Comparison of ENCODE assay signal across 7 cellular contexts in the genomic region with DNA sequence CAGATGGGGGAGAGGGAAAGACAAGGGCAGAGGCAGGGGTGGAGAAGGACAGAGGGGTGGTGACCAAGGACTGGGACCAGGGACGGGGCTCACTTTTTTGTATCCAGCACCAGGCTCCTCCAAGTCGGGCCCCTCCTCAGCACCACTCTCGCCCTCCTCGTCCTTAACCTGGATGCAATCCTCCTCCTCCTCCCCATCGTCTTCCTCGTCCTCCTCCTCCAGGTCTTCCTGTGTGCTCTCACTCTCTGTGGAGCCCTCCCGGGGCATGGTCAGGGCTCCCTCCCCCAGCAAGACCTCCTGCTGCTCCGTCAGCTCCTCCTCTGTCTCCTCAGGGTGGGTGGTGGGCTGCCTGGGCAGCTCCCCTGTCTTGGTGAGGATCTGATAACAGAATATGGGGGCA. TPM values are rescaled to one million over a fixed set of nuclear protein-coding genes. Genes with fewer than 3 reads are reported as not detected.
DNase-seq lines count a peak whose midpoint lies in the region; TF ChIP-seq lines count a peak whose summit lies in the region.
"Had no signal": no experiment of that assay in that cellular context is flagged by ENCODE, and none has a peak within 500 bp of the region (broad histone marks: within the 10 kb centered on the region; RNA-seq: fewer than 3 reads in every experiment).

No MANE protein-coding gene starts in this region.

- H3K4me1 ChIP-seq in HUES64 (ENCODE audit: insufficient read depth, low read length) (peaks cover 19% of the 10 kb centered on the region), trophoblast cell (ENCODE audit: control insufficient read depth in 1 of 2, insufficient read depth in 2 of 2, low read length in 2 of 2) (peaks cover 15 to 20% of the 10 kb centered on the region in 2 experiments)

- no peaks in the 10 kb centered on the region for H3K27me3 Mint-ChIP-seq in MCF 10A (ENCODE audit: insufficient read depth, unreplicated experiment)

- no peaks in the 10 kb centered on the region for H3K9me3 Mint-ChIP-seq in MCF 10A (ENCODE audit: unreplicated experiment)

- no peak overlapping the region for H2BK12ac ChIP-seq in trophoblast cell (ENCODE audit: low read length)

- peak overlapping the region; percentile 40 for H3K4me3 Mint-ChIP-seq in MCF 10A (ENCODE audit: unreplicated experiment)

- peak overlapping the region; percentile 49 for H3K4me3 ChIP-seq in HUES64 (ENCODE audit: low read length)
- peak overlapping the region; percentile 4 for H3K4me3 ChIP-seq in trophoblast cell (ENCODE audit: low read depth, low read length)
- no peak overlapping the region for H3K4me3 ChIP-seq in coronary artery

- intact Hi-C loops in MCF 10A (cut with micrococcal nuclease) = loop anchor here (5.0 kb wide), 1 partner anchor 35 kb away; a partner anchor contains a TSS

- no peak overlapping the region for H2AFZ ChIP-seq in trophoblast cell (ENCODE audit: insufficient read depth, low read length, poor library complexity)

- no peak for DNase-seq in MCF 10A (ENCODE audit: unreplicated experiment)
- DNase-seq in trophoblast cell = no peak
- DNase-seq in NCI-H226 = no peak
- no peak for DNase-seq in coronary artery (ENCODE audit: low spot score)
- DNase-seq in AG08396 (ENCODE audit: low spot score) = no peak
- DNase-seq: central memory CD4-positive, alpha-beta T cell had no signal

- H3K4me1 Mint-ChIP-seq in MCF 10A (ENCODE audit: insufficient read depth, unreplicated experiment) = peaks cover 18% of the 10 kb centered on the region

- no peaks in the 10 kb centered on the region for H3K9me3 ChIP-seq in HUES64 (ENCODE audit: insufficient read depth, low read depth, low read length)
- H3K9me3 ChIP-seq in trophoblast cell (ENCODE audit: insufficient read depth, low read depth, low read length) = peaks cover 2% of the 10 kb centered on the region

- peaks cover 6% of the 10 kb centered on the region for H3K79me1 ChIP-seq in trophoblast cell (ENCODE audit: low read length)

- H3K14ac ChIP-seq in trophoblast cell (ENCODE audit: low read length) = peak overlapping the region; percentile 16

- H2AK5ac ChIP-seq in trophoblast cell (ENCODE audit: low read length) = peak overlapping the region; percentile 36

- H4K12ac ChIP-seq in trophoblast cell (ENCODE audit: low read depth, low read length) = no peak overlapping the region

- peak overlapping the region; percentile 25 for H4K91ac ChIP-seq in trophoblast cell (ENCODE audit: low read depth, low read length)

- no peaks in the 10 kb centered on the region for H3K27me3 ChIP-seq in HUES64 (ENCODE audit: insufficient read depth, low read length)
- H3K27me3 ChIP-seq in trophoblast cell (ENCODE audit: insufficient read depth, low read length) = no peaks in the 10 kb centered on the region

- H3K36me3 ChIP-seq in HUES64 (ENCODE audit: insufficient read depth, low read length) (peaks cover 35% of the 10 kb centered on the region), trophoblast cell (ENCODE audit: control insufficient read depth in 1 of 2, insufficient read depth in 2 of 2, low read length in 2 of 2) (peaks cover 38 to 48% of the 10 kb centered on the region in 2 experiments)

- H3K27ac Mint-ChIP-seq in MCF 10A (ENCODE audit: low read depth, unreplicated experiment) = peak overlapping the region; percentile 52

- no peak overlapping the region for H2BK5ac ChIP-seq in trophoblast cell (ENCODE audit: low read depth, low read length, poor library complexity)

- peaks cover 34% of the 10 kb centered on the region for H3K36me3 Mint-ChIP-seq in MCF 10A (ENCODE audit: insufficient read depth, unreplicated experiment)

- WGBS in HUES64 = 11% methylated on average over 6 of the region's 8 CpGs
- WGBS in trophoblast cell (ENCODE audit: extremely low coverage, insufficient coverage, insufficient read length) = no CpG with 5 or more reads among the region's 8 CpGs

- H3K9ac ChIP-seq in HUES64 (ENCODE audit: low read depth, low read length) (peak overlapping the region; percentile 68), trophoblast cell (ENCODE audit: low read length) (peak overlapping the region; percentile 30)

- H4K8ac ChIP-seq in trophoblast cell (ENCODE audit: low read depth, low read length) = peak overlapping the region; percentile 26

- no TSS peak for BruUV-seq in MCF 10A (replicated peaks; lab: Mats Ljungman, UMichigan)

- CTCF ChIA-PET in MCF 10A (lab: Yijun Ruan, JAX) = interaction anchor here (0.6 to 1.0 kb wide), 4 partner anchors 9 to 572 kb away, joined by 3 to 6 read pairs (median 4); no protein-coding TSS in a partner anchor

- peak overlapping the region; percentile 13 for H3K4me2 ChIP-seq in trophoblast cell (ENCODE audit: low read length)

- H3K79me2 ChIP-seq in trophoblast cell (ENCODE audit: control insufficient read depth, insufficient read depth, low read length, poor library complexity) = peaks cover 2% of the 10 kb centered on the region

- peak overlapping the region; percentile 86 for H3K27ac ChIP-seq in HUES64 (ENCODE audit: low read depth, low read length)
- peak overlapping the region; percentile 45 for H3K27ac ChIP-seq in trophoblast cell (ENCODE audit: low read depth, low read length)
- peak overlapping the region in 1 of 2 donors; percentile 75 for H3K27ac ChIP-seq in coronary artery

- POLR2A ChIA-PET in MCF 10A (lab: Yijun Ruan, JAX) = interaction anchor here (0.6 to 3.7 kb wide), 6 partner anchors 9 to 85 kb away, joined by 3 to 16 read pairs (median 3); a partner anchor contains a TSS

- peak overlapping the region; percentile 17 for H2BK120ac ChIP-seq in trophoblast cell (ENCODE audit: insufficient read depth, low read length, poor library complexity)

- no peak for TF ChIP-seq CTCF in MCF 10A (IDR thresholded peaks at IDR 0.05; ENCODE audit: unreplicated experiment)
- TF ChIP-seq CTCF in coronary artery (IDR thresholded peaks at IDR 0.05) = no peak

- no peak overlapping the region for H3K4ac ChIP-seq in trophoblast cell (ENCODE audit: low read depth, low read length)

- H3K23ac ChIP-seq in trophoblast cell (ENCODE audit: low read length) = no peak overlapping the region

- peak overlapping the region; percentile 37 for H3K18ac ChIP-seq in trophoblast cell (ENCODE audit: low read length)

RNA-seq across cellular contexts. Expression of a gene that starts 16.8 kb away (rescaled TPM):
- 112 TPM for polyA plus RNA-seq in HUES64 (2013, experiment 1 of 2)
- 123 TPM for polyA plus RNA-seq in HUES64 (2013, experiment 2 of 2)
- 70.6 and 89.4 TPM in 2 replicates for total RNA-seq in MCF 10A (2022)
- polyA plus RNA-seq in trophoblast cell (2013) = 85.9 and 89.3 TPM in 2 replicates

RNA-seq across cellular contexts. Expression of a gene that starts 20.8 kb away (rescaled TPM):
- polyA plus RNA-seq in HUES64 (2013, experiment 1 of 2) = 80.8 TPM
- polyA plus RNA-seq in HUES64 (2013, experiment 2 of 2) = 75.9 TPM
- 87.9 and 101 TPM in 2 replicates for total RNA-seq in MCF 10A (2022)
- 86.9 and 92.3 TPM in 2 replicates for polyA plus RNA-seq in trophoblast cell (2013)

RNA-seq across cellular contexts. Expression of a gene that starts 36.1 kb away (rescaled TPM):
- polyA plus RNA-seq in HUES64 (2013, experiment 1 of 2) = 31.5 TPM
- 41.7 TPM for polyA plus RNA-seq in HUES64 (2013, experiment 2 of 2)
- total RNA-seq in MCF 10A (2022) = 12.1 TPM in 2 replicates
- 53.7 and 54.1 TPM in 2 replicates for polyA plus RNA-seq in trophoblast cell (2013)

RNA-seq across cellular contexts. Expression of a gene that starts 54.4 kb away (rescaled TPM):
- polyA plus RNA-seq in HUES64 (2013, experiment 1 of 2) = 11.3 TPM
- 12.7 TPM for polyA plus RNA-seq in HUES64 (2013, experiment 2 of 2)
- 5.4 and 6.7 TPM in 2 replicates for total RNA-seq in MCF 10A (2022)
- polyA plus RNA-seq in trophoblast cell (2013) = 11.6 and 11.7 TPM in 2 replicates
